8 cellular contexts compared by ENCODE assay signal in genomic region chr19:38004505-38005223, GRCh38.
DNase-seq lines count a peak whose midpoint lies in the region; ATAC-seq and TF ChIP-seq lines count a peak whose summit lies in the region.

No MANE protein-coding gene starts in this region.

- TF ChIP-seq CTCF in AG04449 (IDR thresholded peaks at IDR 0.05; ENCODE audit: insufficient read depth, low read length, missing control alignments) (no peak), activated B cell treated with CpG ODN at 0.5 μM for 24 hours (IDR thresholded peaks at IDR 0.05) (no peak), omental fat pad (IDR thresholded peaks at IDR 0.05) (no peak)

- peak overlapping the region; percentile 57 for H3K4me3 ChIP-seq in AG04449 (ENCODE audit: low read depth, low read length)

- POLR2A ChIA-PET in AG04449 (lab: Yijun Ruan, JAX) (interaction anchor here (0.6 to 2.7 kb wide), 11 partner anchors 10 to 370 kb away, joined by 3 to 21 read pairs (median 4); partner anchors contain the start of genes PSMD8, SIPA1L3 and WDR87), activated B cell treated with CpG ODN at 0.5 μM for 24 hours (lab: Charles Lee) (interaction anchor here (0.5 to 4.8 kb wide), 22 partner anchors 8 to 102 kb away, joined by 3 to 66 read pairs (median 13); partner anchors contain the start of genes SIPA1L3 and WDR87)

- intact Hi-C loops in activated B cell treated with CpG ODN at 0.5 μM for 24 hours (cut with micrococcal nuclease) (loop anchor here (1.0 kb wide), 1 partner anchor 76 kb away; no protein-coding TSS in a partner anchor), Right ventricle myocardium superior (cut with DNase I) (no loop called here)

- H3K4me3 Mint-ChIP-seq in activated B cell treated with CpG ODN at 0.5 μM for 24 hours, result no peak overlapping the region
- H3K4me3 Mint-ChIP-seq in T-helper 2 cell treated with Interferon-gamma antibody and Interleukin-4, amounts not matched to agents 5 μg/mL and 100 μg/mL, for 36 hours, result no peak overlapping the region

- H3K4me1 Mint-ChIP-seq in activated B cell treated with CpG ODN at 0.5 μM for 24 hours, result peaks cover 39% of the 10 kb centered on the region
- no peaks in the 10 kb centered on the region for H3K4me1 Mint-ChIP-seq in T-helper 2 cell treated with Interferon-gamma antibody and Interleukin-4, amounts not matched to agents 5 μg/mL and 100 μg/mL, for 36 hours (ENCODE audit: low read depth)

- H3K36me3 Mint-ChIP-seq in activated B cell treated with CpG ODN at 0.5 μM for 24 hours (ENCODE audit: low read depth), result peaks cover 21% of the 10 kb centered on the region
- no peaks in the 10 kb centered on the region for H3K36me3 Mint-ChIP-seq in T-helper 2 cell treated with Interferon-gamma antibody and Interleukin-4, amounts not matched to agents 5 μg/mL and 100 μg/mL, for 36 hours (ENCODE audit: low read depth)

- CTCF ChIA-PET in AG04449 (lab: Yijun Ruan, JAX) (interaction anchor here (1.0 to 3.8 kb wide), 7 partner anchors 10 to 105 kb away, joined by 3 to 27 read pairs (median 3); partner anchors contain the start of genes SIPA1L3 and WDR87), activated B cell treated with CpG ODN at 0.5 μM for 24 hours (lab: Charles Lee) (interaction anchor here (1.3 to 2.2 kb wide), 5 partner anchors 26 to 102 kb away, joined by 4 to 9 read pairs (median 6); no protein-coding TSS in a partner anchor)

- ATAC-seq in GM18502 (IDR thresholded peaks at IDR 0.05; ENCODE audit: poor library complexity, unreplicated experiment), result peak; percentile 69
- ATAC-seq in HG02870 (IDR thresholded peaks at IDR 0.05; ENCODE audit: unreplicated experiment), result peak; percentile 79
- ATAC-seq in activated B cell treated with CpG ODN at 0.5 μM for 24 hours (ENCODE audit: low read depth), result peak; percentile 60
- peak; percentile 97 for ATAC-seq in Right ventricle myocardium superior (ENCODE audit: poor library complexity)
- peak; percentile 92 for ATAC-seq in omental fat pad (ENCODE audit: low FRiP score)

- H3K27ac Mint-ChIP-seq in activated B cell treated with CpG ODN at 0.5 μM for 24 hours, result no peak overlapping the region
- H3K27ac Mint-ChIP-seq in T-helper 2 cell treated with Interferon-gamma antibody and Interleukin-4, amounts not matched to agents 5 μg/mL and 100 μg/mL, for 36 hours, result no peak overlapping the region

- DNase-seq in AG04449 (ENCODE audit: low read depth, low spot score) (peak; percentile 94), NCI-H2081 treated with DMSO at 0.1 percent for 48 hours (lab: John Stamatoyannopoulos, UW) (peak; percentile 87), activated B cell treated with CpG ODN at 0.5 μM for 24 hours (peak; percentile 34), Right ventricle myocardium superior (peak; percentile 85), omental fat pad (ENCODE audit: low spot score) (peak; percentile 47)
- no peak for DNase-seq in T-helper 2 cell treated with Interferon-gamma antibody and Interleukin-4, amounts not matched to agents 5 μg/mL and 100 μg/mL, for 36 hours (ENCODE audit: low spot score)

- no peaks in the 10 kb centered on the region for H3K27me3 Mint-ChIP-seq in activated B cell treated with CpG ODN at 0.5 μM for 24 hours
- H3K27me3 Mint-ChIP-seq in T-helper 2 cell treated with Interferon-gamma antibody and Interleukin-4, amounts not matched to agents 5 μg/mL and 100 μg/mL, for 36 hours (ENCODE audit: low read depth), result no peaks in the 10 kb centered on the region

- H3K9me3 Mint-ChIP-seq in activated B cell treated with CpG ODN at 0.5 μM for 24 hours, result no peaks in the 10 kb centered on the region
- no peaks in the 10 kb centered on the region for H3K9me3 Mint-ChIP-seq in T-helper 2 cell treated with Interferon-gamma antibody and Interleukin-4, amounts not matched to agents 5 μg/mL and 100 μg/mL, for 36 hours
